In genomic region chr9:33843312-33843950, GRCh38 we compare ENCODE assay signal across 20 cellular contexts. TPM values are rescaled to one million over a fixed set of nuclear protein-coding genes. Genes with fewer than 3 reads are reported as not detected.
DNase-seq lines count a peak whose midpoint lies in the region; ATAC-seq and TF ChIP-seq lines count a peak whose summit lies in the region.
"Had no signal": no experiment of that assay in that cellular context is flagged by ENCODE, and none has a peak within 500 bp of the region (broad histone marks: within the 10 kb centered on the region; RNA-seq: fewer than 3 reads in every experiment).

No MANE protein-coding gene starts in this region.

- H3K4me1 Mint-ChIP-seq in activated CD4-positive, alpha-beta T cell treated with anti-CD3 and anti-CD28 coated beads, Interleukin-2, amount 10 ng/mL, durations not matched to agents 24 days and 14 days: peaks cover 22% of the 10 kb centered on the region
- H3K4me1 Mint-ChIP-seq in effector memory CD8-positive, alpha-beta T cell (ENCODE audit: low read depth in 2 of 2): peaks cover 27 to 62% of the 10 kb centered on the region in 2 donors
- H3K4me1 Mint-ChIP-seq: endodermal cell had no signal

- ATAC-seq in effector memory CD8-positive, alpha-beta T cell (replicated peaks): no peak
- ATAC-seq in psoas muscle (peak in 3 of 4 donors; percentile 13 to 45 (median 23)), HG02852 (IDR thresholded peaks at IDR 0.05; ENCODE audit: unreplicated experiment) (no peak), HG03097 (IDR thresholded peaks at IDR 0.05; ENCODE audit: low FRiP score, unreplicated experiment) (no peak)
- ATAC-seq: HCT116 had no signal

- 28 to 50% (median 28%) methylated on average over 5 of the region's 5 CpGs for WGBS in psoas muscle, 3 donors

- H3K27ac ChIP-seq in psoas muscle: peak overlapping the region; percentile 59
- H3K27ac ChIP-seq: A549 had no signal

- H3K9me3 Mint-ChIP-seq in activated CD4-positive, alpha-beta T cell treated with anti-CD3 and anti-CD28 coated beads, Interleukin-2, amount 10 ng/mL, durations not matched to agents 24 days and 14 days: no peaks in the 10 kb centered on the region
- no peaks in the 10 kb centered on the region for H3K9me3 Mint-ChIP-seq in effector memory CD8-positive, alpha-beta T cell
- H3K9me3 Mint-ChIP-seq: endodermal cell had no signal

- no peaks in the 10 kb centered on the region for H3K9me3 ChIP-seq in psoas muscle
- H3K9me3 ChIP-seq: A549 had no signal

- peaks cover 16% of the 10 kb centered on the region for H3K36me3 Mint-ChIP-seq in activated CD4-positive, alpha-beta T cell treated with anti-CD3 and anti-CD28 coated beads, Interleukin-2, amount 10 ng/mL, durations not matched to agents 24 days and 14 days (ENCODE audit: low read depth)
- H3K36me3 Mint-ChIP-seq in effector memory CD8-positive, alpha-beta T cell (ENCODE audit: insufficient read depth): peaks cover 4% of the 10 kb centered on the region

- no peak for DNase-seq in activated CD4-positive, alpha-beta T cell treated with anti-CD3 and anti-CD28 coated beads, Interleukin-2, amount 10 ng/mL, durations not matched to agents 24 days and 14 days
- DNase-seq in activated CD4-positive, alpha-beta T cell treated with anti-CD3 and anti-CD28 coated beads for 4 hours: no peak
- DNase-seq in KBM-7: peak; percentile 21
- DNase-seq in effector memory CD8-positive, alpha-beta T cell: no peak
- DNase-seq in psoas muscle: no peak
- no peak for DNase-seq in NK-92 (lab: John Stamatoyannopoulos, UW; ENCODE audit: unreplicated experiment)
- DNase-seq: activated CD4-positive, alpha-beta T cell treated with anti-CD3 and anti-CD28 coated beads, Interleukin-2, amount 50 U/mL, for 4 hours; activated naive CD4-positive, alpha-beta T cell treated with anti-CD3 and anti-CD28 coated beads, Interleukin-2, amount 50 U/mL, for 16 hours; activated T-cell treated with anti-CD3 and anti-CD28 coated beads, Interleukin-2, amount 50 U/mL, for 1 hour; endodermal cell; NCI-H1694 treated with DMSO at 0.1 percent for 48 hours; NCI-H226; stimulated activated CD4-positive, alpha-beta T cell treated with anti-CD3 and anti-CD28 coated beads, Interleukin-4, amount 100 ng/mL, for 24 hours; SW 1271 had no signal

- H3K4me3 Mint-ChIP-seq in activated CD4-positive, alpha-beta T cell treated with anti-CD3 and anti-CD28 coated beads, Interleukin-2, amount 10 ng/mL, durations not matched to agents 24 days and 14 days: no peak overlapping the region
- H3K4me3 Mint-ChIP-seq in effector memory CD8-positive, alpha-beta T cell: no peak overlapping the region
- H3K4me3 Mint-ChIP-seq: endodermal cell had no signal

- TF ChIP-seq CTCF in psoas muscle (IDR thresholded peaks at IDR 0.05): no peak

- no peak overlapping the region for H3K4me3 ChIP-seq in psoas muscle
- H3K4me3 ChIP-seq: A549, smooth muscle cell had no signal

- peaks cover 47% of the 10 kb centered on the region for H3K4me1 ChIP-seq in psoas muscle

- H3K27me3 Mint-ChIP-seq in activated CD4-positive, alpha-beta T cell treated with anti-CD3 and anti-CD28 coated beads, Interleukin-2, amount 10 ng/mL, durations not matched to agents 24 days and 14 days: no peaks in the 10 kb centered on the region
- H3K27me3 Mint-ChIP-seq in effector memory CD8-positive, alpha-beta T cell: no peaks in the 10 kb centered on the region

- H3K27me3 ChIP-seq in psoas muscle (ENCODE audit: insufficient read depth in 3 of 3, low read length in 2 of 3): no peaks in the 10 kb centered on the region

- in situ Hi-C loops in KBM-7 (cut with MboI; ENCODE audit: low pct_unique_long_range_greater_than_20kb, low sequenced_read_pairs): no loop called here

- intact Hi-C loops in activated CD4-positive, alpha-beta T cell treated with anti-CD3 and anti-CD28 coated beads, Interleukin-2, amount 10 ng/mL, durations not matched to agents 24 days and 14 days (cut with micrococcal nuclease): no loop called here
- intact Hi-C loops in psoas muscle (cut with DNase I): no loop called here

- peak overlapping the region; percentile 37 for H3K27ac Mint-ChIP-seq in activated CD4-positive, alpha-beta T cell treated with anti-CD3 and anti-CD28 coated beads, Interleukin-2, amount 10 ng/mL, durations not matched to agents 24 days and 14 days
- peak overlapping the region; percentile 44 to 83 for H3K27ac Mint-ChIP-seq in effector memory CD8-positive, alpha-beta T cell
- H3K27ac Mint-ChIP-seq: endodermal cell had no signal

- no peaks in the 10 kb centered on the region for H3K36me3 ChIP-seq in psoas muscle (ENCODE audit: insufficient read depth in 1 of 2, low read depth in 1 of 2)

RNA-seq across cellular contexts. Expression of gene UBE2R2, which starts 26.5 kb away (rescaled TPM):
- 41.6 and 41.9 TPM in 2 replicates for total RNA-seq in activated CD4-positive, alpha-beta T cell treated with anti-CD3 and anti-CD28 coated beads, Interleukin-2, amount 10 ng/mL, durations not matched to agents 24 days and 14 days
- total RNA-seq in psoas muscle: 10 to 100 TPM; 48.0 to 62.9 (median 52.2) TPM
- polyA plus RNA-seq in psoas muscle: 10 to 100 TPM; 20.3 to 52.3 (median 37.5) TPM

RNA-seq across cellular contexts. Expression of gene PRSS3, which starts 48.1 kb away (rescaled TPM):
- total RNA-seq in activated CD4-positive, alpha-beta T cell treated with anti-CD3 and anti-CD28 coated beads, Interleukin-2, amount 10 ng/mL, durations not matched to agents 24 days and 14 days: not detected in 2 replicates
- under 1 TPM in 1 of 4 donors, not detected in 3; 0.30 TPM for total RNA-seq in psoas muscle
- under 1 TPM in 1 of 3 donors, not detected in 2; 0.05 TPM for polyA plus RNA-seq in psoas muscle
- total RNA-seq: endodermal cell, smooth muscle cell, urinary bladder had no signal
- polyA plus RNA-seq: smooth muscle cell had no signal

Comparison
In these comparisons a context has a peak if more than half of its experiments do, and no peak if none do; other contexts are left out.
1. ATAC-seq: peak in psoas muscle (3 of 4); none in effector memory CD8-positive, alpha-beta T cell (single experiment), HG02852 (single experiment) and HG03097 (single experiment).